ENCODE assay signal across 10 cellular contexts in the genomic region with DNA sequence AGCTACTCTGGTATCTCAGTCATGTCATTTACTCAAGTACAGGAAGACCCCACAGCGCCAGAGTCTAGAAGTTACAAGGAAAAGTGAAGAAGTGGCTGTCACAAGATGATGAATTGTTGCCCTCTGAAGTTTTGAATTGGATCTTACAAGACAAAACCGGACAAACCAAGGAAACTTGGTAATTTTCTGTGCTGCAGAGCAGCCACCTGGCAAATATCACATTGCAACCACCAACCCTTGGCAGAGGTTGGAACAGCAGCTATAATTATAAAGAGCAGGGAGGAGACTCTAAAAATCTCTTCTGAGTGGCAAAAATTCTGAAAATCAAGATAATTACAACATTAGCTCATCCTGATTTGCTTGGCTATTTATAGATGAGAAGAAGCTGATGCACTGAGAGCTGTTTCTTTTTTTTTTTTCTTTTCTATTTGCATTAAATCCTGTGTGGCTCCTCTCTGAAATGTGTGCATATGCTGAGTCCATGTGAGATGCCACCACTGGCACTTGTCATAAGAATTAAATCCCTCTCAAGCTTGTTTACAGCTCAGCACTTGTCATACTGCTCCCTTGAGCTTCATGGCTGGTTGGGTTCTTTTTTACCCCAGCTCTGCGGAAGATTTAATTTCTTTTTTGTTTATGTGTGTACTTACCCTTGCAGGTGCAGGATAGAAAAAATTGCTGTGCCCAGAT.
DNase-seq lines count a peak whose midpoint lies in the region; ATAC-seq and TF ChIP-seq lines count a peak whose summit lies in the region.
"Had no signal": no experiment of that assay in that cellular context is flagged by ENCODE, and none has a peak within 500 bp of the region (broad histone marks: within the 10 kb centered on the region; RNA-seq: fewer than 3 reads in every experiment).

No MANE protein-coding gene starts in this region.

- H3K9me3 ChIP-seq in ovary: no peaks in the 10 kb centered on the region

- H3K9me3 Mint-ChIP-seq in naive B cell (no peaks in the 10 kb centered on the region), HFFc6 (no peaks in the 10 kb centered on the region)
- H3K9me3 Mint-ChIP-seq: CD4-positive, CD25-positive, alpha-beta regulatory T cell; nephron had no signal

- peak; percentile 54 to 77 for ATAC-seq in naive B cell (ENCODE audit: low read depth in 2 of 2)

- H3K36me3 Mint-ChIP-seq in naive B cell (no peaks in the 10 kb centered on the region), HFFc6 (ENCODE audit: low read depth) (no peaks in the 10 kb centered on the region)
- H3K36me3 Mint-ChIP-seq: CD4-positive, CD25-positive, alpha-beta regulatory T cell had no signal

- H3K4me3 ChIP-seq in ovary: no peak overlapping the region

- peak overlapping the region in 2 of 6 donors; percentile 13 to 38 for H3K27ac Mint-ChIP-seq in naive B cell
- no peak overlapping the region for H3K27ac Mint-ChIP-seq in HFFc6
- H3K27ac Mint-ChIP-seq: CD4-positive, CD25-positive, alpha-beta regulatory T cell; nephron had no signal

- TF ChIP-seq POLR2A in ovary (IDR thresholded peaks at IDR 0.05): no peak

- H3K4me1 Mint-ChIP-seq in naive B cell (peaks cover 12 to 23% (median 21%) of the 10 kb centered on the region in 3 donors), HFFc6 (ENCODE audit: low read depth) (no peaks in the 10 kb centered on the region)
- H3K4me1 Mint-ChIP-seq: CD4-positive, CD25-positive, alpha-beta regulatory T cell had no signal

- TF ChIP-seq CTCF in HFFc6 (IDR thresholded peaks at IDR 0.05) (no peak), ovary (IDR thresholded peaks at IDR 0.05) (no peak)

- no peak for TF ChIP-seq EP300 in ovary (IDR thresholded peaks at IDR 0.05)

- H3K27me3 Mint-ChIP-seq in naive B cell: no peaks in the 10 kb centered on the region
- peaks cover 15% of the 10 kb centered on the region for H3K27me3 Mint-ChIP-seq in HFFc6 (ENCODE audit: insufficient read depth)

- no peaks in the 10 kb centered on the region for H3K27me3 ChIP-seq in ovary

- H3K4me1 ChIP-seq in ovary (ENCODE audit: insufficient read depth): peaks cover 3% of the 10 kb centered on the region

- H3K4me3 Mint-ChIP-seq in naive B cell (peak overlapping the region in 3 of 8 donors; percentile 6 to 54 (median 21)), HFFc6 (no peak overlapping the region)
- H3K4me3 Mint-ChIP-seq: CD4-positive, CD25-positive, alpha-beta regulatory T cell had no signal

- no peak overlapping the region for H3K27ac ChIP-seq in ovary

- H3K36me3 ChIP-seq in ovary: no peaks in the 10 kb centered on the region

- intact Hi-C loops in ovary (cut with DNase I): no loop called here

- 67 to 70% (median 68%) methylated on average over 3 of the region's 3 CpGs for WGBS in ovary, 3 donors

- DNase-seq in DMS79 treated with DMSO at 0.1 percent for 48 hours (lab: John Stamatoyannopoulos, UW): peak; percentile 75
- DNase-seq in NCI-H1417 treated with DMSO at 0.1 percent for 48 hours (lab: John Stamatoyannopoulos, UW): peak; percentile 21
- peak; percentile 26 for DNase-seq in RPMI8226
- no peak for DNase-seq in naive B cell
- DNase-seq in activated CD4-positive, alpha-beta T cell treated with anti-CD3 and anti-CD28 coated beads for 4 hours: no peak
- DNase-seq in HFFc6: no peak
- no peak for DNase-seq in ovary
- DNase-seq: CD4-positive, CD25-positive, alpha-beta regulatory T cell; SHP77 treated with DMSO at 0.1 percent for 48 hours had no signal

Comparison
In these comparisons a context has a peak if more than half of its experiments do, and no peak if none do; other contexts are left out.
1. DNase-seq: peak in DMS79 treated with DMSO at 0.1 percent for 48 hours (single experiment), NCI-H1417 treated with DMSO at 0.1 percent for 48 hours (single experiment) and RPMI8226 (single experiment); none in naive B cell (single experiment), activated CD4-positive, alpha-beta T cell treated with anti-CD3 and anti-CD28 coated beads for 4 hours (0 of 2), HFFc6 (single experiment) and ovary (0 of 5).